ENCODE assay signal across 8 cellular contexts in genomic region chr7:143621175-143621574, GRCh38. TPM values are rescaled to one million over a fixed set of nuclear protein-coding genes. Genes with fewer than 3 reads are reported as not detected.
A peak's percentile ranks its signal among the peaks of the same experiment; 100 is the strongest.
DNase-seq lines count a peak whose midpoint lies in the region; ATAC-seq, FAIRE-seq and TF ChIP-seq lines count a peak whose summit lies in the region.
"Not testable (repeated sequence)": the region's sequence is repeated elsewhere in the genome, so short reads cannot be mapped to it uniquely, and the experiment has no call there.

No MANE protein-coding gene starts in this region.

- WGBS in esophagus muscularis mucosa: no CpG with 5 or more reads among the region's 16 CpGs

- not testable (repeated sequence) for H3K9me3 ChIP-seq in RWPE2 (ENCODE audit: severe bottlenecking); esophagus muscularis mucosa

- H3K4me3 ChIP-seq in RWPE2 (ENCODE audit: severe bottlenecking): not testable (repeated sequence)
- H3K4me3 ChIP-seq in esophagus muscularis mucosa: peak overlapping the region in 3 of 4 donors; percentile 35 to 46 (median 46)

- TF ChIP-seq POLR2A in GM12892 (IDR thresholded peaks at IDR 0.05; ENCODE audit: low read depth, low read length); esophagus muscularis mucosa (IDR thresholded peaks at IDR 0.05; ENCODE audit: low read depth): not testable (repeated sequence)

- FAIRE-seq in GM12892 (lab: Jason Lieb, UNC): peak; percentile 51

- not testable (repeated sequence) for DNase-seq in GM12892 (ENCODE audit: insufficient read length); RWPE2 (ENCODE audit: low spot score); esophagus muscularis mucosa (ENCODE audit: extremely low spot score); sciatic nerve (ENCODE audit: low spot score)

- TF ChIP-seq EP300 in esophagus muscularis mucosa (IDR thresholded peaks at IDR 0.05): not testable (repeated sequence)

- H3K27ac ChIP-seq in RWPE2 (ENCODE audit: poor library complexity, severe bottlenecking): not testable (repeated sequence)
- peak overlapping the region in 1 of 4 donors; percentile 64 for H3K27ac ChIP-seq in esophagus muscularis mucosa (replicated peaks in 1 of 4)

- ATAC-seq in GM19043 (IDR thresholded peaks at IDR 0.05; ENCODE audit: low read depth, unreplicated experiment) (peak; percentile 33), GM21528 (IDR thresholded peaks at IDR 0.05; ENCODE audit: low FRiP score, unreplicated experiment) (peak; percentile 52), HG02852 (IDR thresholded peaks at IDR 0.05; ENCODE audit: unreplicated experiment) (peak; percentile 35), HG03175 (IDR thresholded peaks at IDR 0.05; ENCODE audit: unreplicated experiment) (peak; percentile 38), RWPE2 (ENCODE audit: low read depth) (peak; percentile 9), sciatic nerve (peak; percentile 22)

- not testable (repeated sequence) for TF ChIP-seq CTCF in RWPE2 (IDR thresholded peaks at IDR 0.05; ENCODE audit: poor library complexity, severe bottlenecking); esophagus muscularis mucosa (IDR thresholded peaks at IDR 0.05)

- H3K36me3 ChIP-seq in RWPE2 (ENCODE audit: low read depth); esophagus muscularis mucosa: not testable (repeated sequence)

- not testable (repeated sequence) for H3K27me3 ChIP-seq in RWPE2 (ENCODE audit: insufficient read depth, poor library complexity, severe bottlenecking); esophagus muscularis mucosa

- H3K4me1 ChIP-seq in RWPE2 (ENCODE audit: insufficient read depth, poor library complexity, severe bottlenecking); esophagus muscularis mucosa: not testable (repeated sequence)

- intact Hi-C loops in esophagus muscularis mucosa (cut with DNase I); sciatic nerve (cut with DNase I): not testable (repeated sequence)

RNA-seq across cellular contexts. Expression of gene TCAF2, which starts 0.4 kb away (rescaled TPM):
- 11.8 TPM for polyA plus RNA-seq in GM12892 (2012; ENCODE audit: missing spikeins)
- total RNA-seq in esophagus muscularis mucosa (1 to 10 TPM in 3 of 4 donors, under 1 TPM in 1; 0.83 to 4.0 (median 1.6) TPM), sciatic nerve (2.5 TPM)

RNA-seq across cellular contexts. Expression of gene CTAGE15, which starts 49.6 kb away (rescaled TPM):
- not detected for polyA plus RNA-seq in GM12892 (2012; ENCODE audit: missing spikeins)
- total RNA-seq in esophagus muscularis mucosa: under 1 TPM in 1 of 4 donors, not detected in 3; 0.34 TPM
- not detected for total RNA-seq in sciatic nerve
